8 cellular contexts compared by ENCODE assay signal in the genomic region with DNA sequence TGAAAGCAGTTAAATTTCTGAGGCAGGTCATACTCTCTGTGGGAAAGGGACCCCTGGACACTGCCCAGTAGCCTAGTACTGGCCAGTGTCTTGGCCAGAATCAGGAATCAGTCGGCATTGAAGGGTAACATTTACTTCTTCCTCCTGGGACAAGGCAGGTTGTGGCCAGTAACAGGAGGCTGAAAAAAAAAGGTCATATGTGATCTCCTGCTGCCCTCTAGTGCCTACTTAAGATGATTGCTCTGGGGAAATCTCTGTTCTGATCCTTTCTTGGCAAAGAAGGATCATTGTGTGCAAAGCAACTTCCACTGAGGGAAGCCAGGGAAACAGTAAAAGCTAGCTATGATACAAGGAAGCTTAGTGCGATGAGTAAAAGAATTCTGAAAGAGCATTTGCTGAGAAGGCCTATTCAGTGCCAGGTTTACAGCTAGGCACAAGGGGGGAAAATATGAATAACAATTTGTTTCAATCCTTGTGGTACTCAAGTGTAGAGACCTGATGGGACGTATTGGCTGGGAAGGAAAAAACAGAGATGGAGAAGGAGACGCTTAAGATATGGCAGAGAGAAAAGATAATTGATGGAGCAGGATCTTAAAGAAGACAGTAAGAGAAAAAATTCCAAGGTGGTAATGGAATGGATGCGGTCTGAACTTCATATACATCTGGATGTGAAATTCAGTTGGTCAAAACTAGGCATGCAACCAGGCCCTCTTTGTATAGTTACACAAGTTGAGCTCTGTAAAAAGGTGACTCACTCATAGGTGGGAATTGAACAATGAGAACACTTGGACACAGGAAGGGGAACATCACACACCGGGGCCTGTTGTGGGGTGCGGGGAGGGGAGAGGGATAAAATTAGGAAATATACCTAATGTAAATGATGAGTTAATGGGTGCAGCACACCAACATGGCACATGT. TPM values are rescaled to one million over a fixed set of nuclear protein-coding genes. Genes with fewer than 3 reads are reported as not detected.
DNase-seq lines count a peak whose midpoint lies in the region; ATAC-seq and TF ChIP-seq lines count a peak whose summit lies in the region.

No MANE protein-coding gene starts in this region.

- no peak overlapping the region for H3K27ac ChIP-seq in OCI-LY3 (ENCODE audit: low read length)

- peak; percentile 68 for DNase-seq in activated CD4-positive, alpha-beta T cell treated with anti-CD3 and anti-CD28 coated beads, Interleukin-2, amount 10 ng/mL, durations not matched to agents 24 days and 14 days
- no peak for DNase-seq in activated CD4-positive, alpha-beta T cell treated with anti-CD3 and anti-CD28 coated beads, Interleukin-2, amount 50 U/mL, for 48 hours
- DNase-seq in choroid plexus epithelial cell (ENCODE audit: low read depth), result peak; percentile 92
- no peak for DNase-seq in left lobe of liver (ENCODE audit: low spot score)
- DNase-seq in type B pancreatic cell (ENCODE audit: extremely low spot score, unreplicated experiment), result no peak

- H3K27me3 ChIP-seq in OCI-LY3 (ENCODE audit: low read depth, low read length), result no peaks in the 10 kb centered on the region

- H3K4me3 ChIP-seq in OCI-LY3 (ENCODE audit: low read length) (no peak overlapping the region), choroid plexus epithelial cell (ENCODE audit: low read depth, low read length) (no peak overlapping the region)

- H3K4me3 Mint-ChIP-seq in activated CD4-positive, alpha-beta T cell treated with anti-CD3 and anti-CD28 coated beads, Interleukin-2, amount 10 ng/mL, durations not matched to agents 24 days and 14 days, result no peak overlapping the region
- no peak overlapping the region for H3K4me3 Mint-ChIP-seq in type B pancreatic cell

- no peaks in the 10 kb centered on the region for H3K79me2 ChIP-seq in OCI-LY3 (ENCODE audit: low read length)

- no peak overlapping the region for H2AFZ ChIP-seq in OCI-LY3 (ENCODE audit: low read depth, low read length)

- no peak for TF ChIP-seq EP300 in Ishikawa (IDR thresholded peaks at IDR 0.05; ENCODE audit: borderline replicate concordance)

- H3K4me2 ChIP-seq in OCI-LY3 (ENCODE audit: low read length), result no peak overlapping the region

- no peaks in the 10 kb centered on the region for H3K4me1 Mint-ChIP-seq in activated CD4-positive, alpha-beta T cell treated with anti-CD3 and anti-CD28 coated beads, Interleukin-2, amount 10 ng/mL, durations not matched to agents 24 days and 14 days
- H3K4me1 Mint-ChIP-seq in type B pancreatic cell (ENCODE audit: unreplicated experiment), result no peaks in the 10 kb centered on the region

- H3K27me3 Mint-ChIP-seq in activated CD4-positive, alpha-beta T cell treated with anti-CD3 and anti-CD28 coated beads, Interleukin-2, amount 10 ng/mL, durations not matched to agents 24 days and 14 days, result no peaks in the 10 kb centered on the region
- no peaks in the 10 kb centered on the region for H3K27me3 Mint-ChIP-seq in type B pancreatic cell

- no peak overlapping the region for H3K27ac Mint-ChIP-seq in activated CD4-positive, alpha-beta T cell treated with anti-CD3 and anti-CD28 coated beads, Interleukin-2, amount 10 ng/mL, durations not matched to agents 24 days and 14 days
- H3K27ac Mint-ChIP-seq in type B pancreatic cell, result no peak overlapping the region

- ATAC-seq in GM21529 (IDR thresholded peaks at IDR 0.05; ENCODE audit: unreplicated experiment) (peak; percentile 90), left lobe of liver (peak; percentile 98)

- no peaks in the 10 kb centered on the region for H3K9me3 ChIP-seq in OCI-LY3 (ENCODE audit: insufficient read depth, low read length)

- no peaks in the 10 kb centered on the region for H3K36me3 Mint-ChIP-seq in activated CD4-positive, alpha-beta T cell treated with anti-CD3 and anti-CD28 coated beads, Interleukin-2, amount 10 ng/mL, durations not matched to agents 24 days and 14 days (ENCODE audit: low read depth)
- no peaks in the 10 kb centered on the region for H3K36me3 Mint-ChIP-seq in type B pancreatic cell

- H3K9ac ChIP-seq in OCI-LY3 (ENCODE audit: low read length), result no peak overlapping the region

- no peaks in the 10 kb centered on the region for H3K4me1 ChIP-seq in OCI-LY3 (ENCODE audit: low read length)

- TF ChIP-seq CTCF in OCI-LY3 (IDR thresholded peaks at IDR 0.05; ENCODE audit: low read depth, low read length), result peak; percentile 77
- TF ChIP-seq CTCF in choroid plexus epithelial cell (conservative IDR thresholded peaks at IDR 0.05; ENCODE audit: low read depth, low read length), result peak; percentile 80
- TF ChIP-seq CTCF in type B pancreatic cell (conservative IDR thresholded peaks at IDR 0.05), result peak; percentile 90

- no peaks in the 10 kb centered on the region for H3K9me3 Mint-ChIP-seq in activated CD4-positive, alpha-beta T cell treated with anti-CD3 and anti-CD28 coated beads, Interleukin-2, amount 10 ng/mL, durations not matched to agents 24 days and 14 days
- no peaks in the 10 kb centered on the region for H3K9me3 Mint-ChIP-seq in type B pancreatic cell

- intact Hi-C loops in activated CD4-positive, alpha-beta T cell treated with anti-CD3 and anti-CD28 coated beads, Interleukin-2, amount 10 ng/mL, durations not matched to agents 24 days and 14 days (cut with micrococcal nuclease), result loop anchor here (5.0 to 10.0 kb wide), 3 partner anchors 74 to 1069 kb away; partner anchors contain the start of gene PAPPA

- H4K20me1 ChIP-seq in OCI-LY3 (ENCODE audit: insufficient read depth, low read length), result peaks cover 3% of the 10 kb centered on the region; the same call in 1 of the 2 replicates

- TF ChIP-seq RAD21 in Ishikawa (IDR thresholded peaks at IDR 0.05; ENCODE audit: low read depth), result peak; percentile 85

- H3K36me3 ChIP-seq in OCI-LY3 (replicated peaks; ENCODE audit: low read depth, low read length), result no peaks in the 10 kb centered on the region

TF ChIP-seq in Ishikawa, 13 proteins besides CTCF, POLR2A, EP300 and RAD21:
- TF ChIP-seq MAX (IDR thresholded peaks at IDR 0.05), result no peak
- TF ChIP-seq USF1 (IDR thresholded peaks at IDR 0.05), result no peak
- no peak for TF ChIP-seq TAF1 (IDR thresholded peaks at IDR 0.05; ENCODE audit: low read depth)
- no peak for TF ChIP-seq TEAD4 (IDR thresholded peaks at IDR 0.05)
TF ChIP-seq in Ishikawa: peak in this region for 0.

RNA-seq across cellular contexts. Expression of gene TRIM32, which starts 25.8 kb away (rescaled TPM):
- 11.9 and 14.4 TPM in 2 replicates for total RNA-seq in activated CD4-positive, alpha-beta T cell treated with anti-CD3 and anti-CD28 coated beads, Interleukin-2, amount 10 ng/mL, durations not matched to agents 24 days and 14 days
- 8.0 TPM for total RNA-seq in left lobe of liver
- 20.4 and 29.6 TPM in 2 replicates for total RNA-seq in type B pancreatic cell (ENCODE audit: low replicate concordance)

Comparison
In these comparisons a context has a peak if more than half of its experiments do, and no peak if none do; other contexts are left out.
1. DNase-seq: peak in activated CD4-positive, alpha-beta T cell treated with anti-CD3 and anti-CD28 coated beads, Interleukin-2, amount 10 ng/mL, durations not matched to agents 24 days and 14 days (single experiment) and choroid plexus epithelial cell (single experiment); none in activated CD4-positive, alpha-beta T cell treated with anti-CD3 and anti-CD28 coated beads, Interleukin-2, amount 50 U/mL, for 48 hours (0 of 2), left lobe of liver (single experiment) and type B pancreatic cell (single experiment).
2. Peak in every context shown above with its lines, with median percentiles within 50 percentile points of each other: CTCF ChIP-seq.